ENCODE assay signal across 8 cellular contexts in the genomic region with DNA sequence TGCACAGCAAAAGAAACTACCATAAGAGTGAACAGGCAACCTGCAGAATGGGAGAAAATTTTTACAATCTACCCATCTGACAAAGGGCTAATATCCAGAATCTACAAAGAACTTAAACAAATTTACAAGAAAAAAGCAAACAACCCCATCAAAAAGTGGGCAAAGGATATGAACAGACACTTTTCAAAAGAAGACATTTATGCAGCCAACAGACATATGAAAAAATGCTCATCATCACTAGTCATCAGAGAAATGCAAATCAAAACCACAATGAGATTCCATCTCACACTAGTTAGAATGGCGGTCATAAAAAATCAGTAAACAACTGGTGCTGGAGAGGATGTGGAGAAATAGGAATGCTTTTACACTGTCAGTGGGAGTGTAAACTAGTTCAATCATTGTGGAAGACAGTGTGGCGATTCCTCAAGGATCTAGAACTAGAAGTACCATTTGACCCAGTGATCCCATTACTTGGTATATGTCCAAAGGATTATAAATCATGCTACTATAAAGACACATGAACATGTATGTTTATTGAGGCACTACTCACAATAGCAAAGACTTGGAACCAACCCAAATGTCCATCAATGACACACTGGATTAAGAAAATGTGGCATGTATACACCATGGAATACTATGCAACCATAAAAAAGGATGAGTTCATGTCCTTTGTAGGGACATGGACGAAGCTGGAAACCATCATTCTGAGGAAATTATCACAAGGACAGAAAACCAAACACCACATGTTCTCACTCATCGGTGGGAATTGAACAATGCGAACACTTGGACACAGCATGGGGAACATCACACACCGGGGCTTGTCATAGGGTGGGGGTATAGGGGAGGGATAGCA. TPM values are rescaled to one million over a fixed set of nuclear protein-coding genes. Genes with fewer than 3 reads are reported as not detected.
A peak's percentile ranks its signal among the peaks of the same experiment; 100 is the strongest.
DNase-seq lines count a peak whose midpoint lies in the region; ATAC-seq and TF ChIP-seq lines count a peak whose summit lies in the region.
"Not testable (repeated sequence)": the region's sequence is repeated elsewhere in the genome, so short reads cannot be mapped to it uniquely, and the experiment has no call there.

No MANE protein-coding gene starts in this region.

- not testable (repeated sequence) for H3K36me3 Mint-ChIP-seq in T-helper 2 cell treated with Interferon-gamma antibody and Interleukin-4, amounts not matched to agents 5 μg/mL and 100 μg/mL, for 36 hours (ENCODE audit: low read depth); activated T-helper 1 cell treated with anti-CD3 and anti-CD28 coated beads, Interleukin-12 subunit alpha, Interleukin-12 subunit beta, Interleukin-2, Interleukin-4 antibody, amounts not matched to agents 30 ng/mL and 10 ng/mL and 1 ng/mL, durations not matched to agents 14 hours and 24 hours and 36 hours (ENCODE audit: low read depth); activated naive CD8-positive, alpha-beta T cell treated with anti-CD3 and anti-CD28 coated beads, Interleukin-2, amount 50 U/mL, for 24 hours (ENCODE audit: low read depth)

- not testable (repeated sequence) for H4K91ac ChIP-seq in mesenchymal stem cell (ENCODE audit: low read length)

- H3K4ac ChIP-seq in mesenchymal stem cell (ENCODE audit: low read depth in 1 of 2, low read length in 2 of 2): not testable (repeated sequence)

- H2BK5ac ChIP-seq in mesenchymal stem cell (ENCODE audit: low read depth, low read length, poor library complexity, severe bottlenecking): not testable (repeated sequence)

- peaks cover 13% of the 10 kb centered on the region for H3K4me1 Mint-ChIP-seq in T-helper 2 cell treated with Interferon-gamma antibody and Interleukin-4, amounts not matched to agents 5 μg/mL and 100 μg/mL, for 36 hours (ENCODE audit: low read depth)
- H3K4me1 Mint-ChIP-seq in activated T-helper 1 cell treated with anti-CD3 and anti-CD28 coated beads, Interleukin-12 subunit alpha, Interleukin-12 subunit beta, Interleukin-2, Interleukin-4 antibody, amounts not matched to agents 30 ng/mL and 10 ng/mL and 1 ng/mL, durations not matched to agents 14 hours and 24 hours and 36 hours (ENCODE audit: low read depth): not testable (repeated sequence)
- peaks cover 12% of the 10 kb centered on the region for H3K4me1 Mint-ChIP-seq in activated naive CD8-positive, alpha-beta T cell treated with anti-CD3 and anti-CD28 coated beads, Interleukin-2, amount 50 U/mL, for 24 hours

- not testable (repeated sequence) for H3K9me2 ChIP-seq in GM23248 (ENCODE audit: insufficient read depth)

- not testable (repeated sequence) for H3K4me2 ChIP-seq in GM23248 (ENCODE audit: unreplicated experiment); mesenchymal stem cell (ENCODE audit: low read length, poor library complexity, severe bottlenecking)

- H2BK120ac ChIP-seq in mesenchymal stem cell (ENCODE audit: low read depth, low read length): not testable (repeated sequence)

- H4K20me1 ChIP-seq in GM23248 (ENCODE audit: insufficient read depth): not testable (repeated sequence)

- peaks cover 41% of the 10 kb centered on the region for H3F3A ChIP-seq in GM23248 (ENCODE audit: insufficient read depth)

- H3K4me3 ChIP-seq in AG09309 (ENCODE audit: control insufficient read depth, low read depth, low read length); GM23248; choroid plexus epithelial cell (ENCODE audit: low read depth, low read length); mesenchymal stem cell (ENCODE audit: insufficient read depth in 1 of 2, low read depth in 1 of 2, low read length in 2 of 2): not testable (repeated sequence)

- in situ Hi-C loops in GM23248 (cut with MboI): not testable (repeated sequence)

- H3K27ac ChIP-seq in GM23248: peak overlapping the region; percentile 24
- H3K27ac ChIP-seq in mesenchymal stem cell (ENCODE audit: low read length, poor library complexity, severe bottlenecking): not testable (repeated sequence)

- peaks cover 30% of the 10 kb centered on the region for H3K4me1 ChIP-seq in GM23248 (ENCODE audit: insufficient read depth)
- not testable (repeated sequence) for H3K4me1 ChIP-seq in mesenchymal stem cell (ENCODE audit: control insufficient read depth, insufficient read depth, low read depth, low read length)

- H3K27me3 Mint-ChIP-seq in T-helper 2 cell treated with Interferon-gamma antibody and Interleukin-4, amounts not matched to agents 5 μg/mL and 100 μg/mL, for 36 hours (ENCODE audit: low read depth); activated T-helper 1 cell treated with anti-CD3 and anti-CD28 coated beads, Interleukin-12 subunit alpha, Interleukin-12 subunit beta, Interleukin-2, Interleukin-4 antibody, amounts not matched to agents 30 ng/mL and 10 ng/mL and 1 ng/mL, durations not matched to agents 14 hours and 24 hours and 36 hours (ENCODE audit: insufficient read depth); activated naive CD8-positive, alpha-beta T cell treated with anti-CD3 and anti-CD28 coated beads, Interleukin-2, amount 50 U/mL, for 24 hours: not testable (repeated sequence)

- not testable (repeated sequence) for H3K14ac ChIP-seq in mesenchymal stem cell (ENCODE audit: low read length in 2 of 2)

- H4K8ac ChIP-seq in mesenchymal stem cell (ENCODE audit: low read length): not testable (repeated sequence)

- H3K9me3 Mint-ChIP-seq in T-helper 2 cell treated with Interferon-gamma antibody and Interleukin-4, amounts not matched to agents 5 μg/mL and 100 μg/mL, for 36 hours: peaks cover 28% of the 10 kb centered on the region
- H3K9me3 Mint-ChIP-seq in activated T-helper 1 cell treated with anti-CD3 and anti-CD28 coated beads, Interleukin-12 subunit alpha, Interleukin-12 subunit beta, Interleukin-2, Interleukin-4 antibody, amounts not matched to agents 30 ng/mL and 10 ng/mL and 1 ng/mL, durations not matched to agents 14 hours and 24 hours and 36 hours: peaks cover 17% of the 10 kb centered on the region
- peaks cover 21% of the 10 kb centered on the region for H3K9me3 Mint-ChIP-seq in activated naive CD8-positive, alpha-beta T cell treated with anti-CD3 and anti-CD28 coated beads, Interleukin-2, amount 50 U/mL, for 24 hours

- H3K36me3 ChIP-seq in GM23248 (ENCODE audit: low read depth); mesenchymal stem cell (ENCODE audit: control insufficient read depth in 1 of 2, insufficient read depth in 2 of 2, low read depth in 1 of 2, low read length in 2 of 2): not testable (repeated sequence)

- not testable (repeated sequence) for TF ChIP-seq CTCF in AG09309 (IDR thresholded peaks at IDR 0.05; ENCODE audit: control insufficient read depth, insufficient read depth, low read depth, low read length, missing control alignments); choroid plexus epithelial cell (conservative IDR thresholded peaks at IDR 0.05; ENCODE audit: low read depth, low read length)

- peak overlapping the region; percentile 42 for H3K27ac Mint-ChIP-seq in T-helper 2 cell treated with Interferon-gamma antibody and Interleukin-4, amounts not matched to agents 5 μg/mL and 100 μg/mL, for 36 hours
- H3K27ac Mint-ChIP-seq in activated T-helper 1 cell treated with anti-CD3 and anti-CD28 coated beads, Interleukin-12 subunit alpha, Interleukin-12 subunit beta, Interleukin-2, Interleukin-4 antibody, amounts not matched to agents 30 ng/mL and 10 ng/mL and 1 ng/mL, durations not matched to agents 14 hours and 24 hours and 36 hours: peak overlapping the region; percentile 22
- peak overlapping the region; percentile 50 for H3K27ac Mint-ChIP-seq in activated naive CD8-positive, alpha-beta T cell treated with anti-CD3 and anti-CD28 coated beads, Interleukin-2, amount 50 U/mL, for 24 hours

- not testable (repeated sequence) for H2BK15ac ChIP-seq in mesenchymal stem cell (ENCODE audit: low read depth, poor library complexity, severe bottlenecking)

- peak overlapping the region; percentile 22 for H3K4me3 Mint-ChIP-seq in T-helper 2 cell treated with Interferon-gamma antibody and Interleukin-4, amounts not matched to agents 5 μg/mL and 100 μg/mL, for 36 hours
- not testable (repeated sequence) for H3K4me3 Mint-ChIP-seq in activated T-helper 1 cell treated with anti-CD3 and anti-CD28 coated beads, Interleukin-12 subunit alpha, Interleukin-12 subunit beta, Interleukin-2, Interleukin-4 antibody, amounts not matched to agents 30 ng/mL and 10 ng/mL and 1 ng/mL, durations not matched to agents 14 hours and 24 hours and 36 hours; activated naive CD8-positive, alpha-beta T cell treated with anti-CD3 and anti-CD28 coated beads, Interleukin-2, amount 50 U/mL, for 24 hours

- not testable (repeated sequence) for H2BK12ac ChIP-seq in mesenchymal stem cell (ENCODE audit: low read length in 2 of 2)

- intact Hi-C loops in activated T-helper 1 cell treated with anti-CD3 and anti-CD28 coated beads, Interleukin-12 subunit alpha, Interleukin-12 subunit beta, Interleukin-2, Interleukin-4 antibody, amounts not matched to agents 30 ng/mL and 10 ng/mL and 1 ng/mL, durations not matched to agents 14 hours and 24 hours and 36 hours (cut with micrococcal nuclease): loop anchor here (5.0 kb wide), 1 partner anchor 213 kb away; no protein-coding TSS in a partner anchor

- not testable (repeated sequence) for H3K79me1 ChIP-seq in mesenchymal stem cell (replicated peaks; ENCODE audit: low read length, poor library complexity, severe bottlenecking)

- not testable (repeated sequence) for H3K79me2 ChIP-seq in GM23248 (ENCODE audit: insufficient read depth)

- WGBS in GM23248 (ENCODE audit: low coverage in 1 of 2, low lambda C conversion rate in 2 of 2, missing lambda C conversion rate in 2 of 2), 2 experiments: 59% methylated on average over 6 of the region's 6 CpGs
- WGBS in mesenchymal stem cell: 33% methylated on average over 1 of the region's 6 CpGs

- H3K9ac ChIP-seq in GM23248; mesenchymal stem cell (ENCODE audit: low read length): not testable (repeated sequence)

- not testable (repeated sequence) for H3K27me3 ChIP-seq in GM23248 (replicated peaks; ENCODE audit: insufficient read depth); mesenchymal stem cell (ENCODE audit: control insufficient read depth in 1 of 2, insufficient read depth in 1 of 2, low read length in 2 of 2)

- H3K18ac ChIP-seq in mesenchymal stem cell (ENCODE audit: low read depth in 1 of 2, low read length in 2 of 2): not testable (repeated sequence)

- peak; percentile 29 for DNase-seq in AG09309 (ENCODE audit: low read depth)
- DNase-seq in GM23248: peak; percentile 55
- peak; percentile 89 for DNase-seq in M059J (ENCODE audit: low read depth)
- not testable (repeated sequence) for DNase-seq in T-helper 2 cell treated with Interferon-gamma antibody and Interleukin-4, amounts not matched to agents 5 μg/mL and 100 μg/mL, for 36 hours (ENCODE audit: low spot score); activated T-helper 1 cell treated with anti-CD3 and anti-CD28 coated beads, Interleukin-12 subunit alpha, Interleukin-12 subunit beta, Interleukin-2, Interleukin-4 antibody, amounts not matched to agents 30 ng/mL and 10 ng/mL and 1 ng/mL, durations not matched to agents 14 hours and 24 hours and 36 hours (ENCODE audit: low spot score); activated naive CD8-positive, alpha-beta T cell treated with anti-CD3 and anti-CD28 coated beads, Interleukin-2, amount 50 U/mL, for 24 hours
- DNase-seq in choroid plexus epithelial cell (ENCODE audit: low read depth): peak; percentile 31
- DNase-seq in mesenchymal stem cell: peak; percentile 74

- not testable (repeated sequence) for H3K9me3 ChIP-seq in GM23248 (ENCODE audit: low read depth); mesenchymal stem cell (ENCODE audit: control insufficient read depth, low read length)

- H2AFZ ChIP-seq in GM23248; mesenchymal stem cell (ENCODE audit: low read depth, low read length): not testable (repeated sequence)

- H3K23ac ChIP-seq in mesenchymal stem cell (ENCODE audit: low read length in 2 of 2): not testable (repeated sequence)

- not testable (repeated sequence) for ATAC-seq in activated naive CD8-positive, alpha-beta T cell treated with anti-CD3 and anti-CD28 coated beads, Interleukin-2, amount 50 U/mL, for 24 hours

- not testable (repeated sequence) for H2AK5ac ChIP-seq in mesenchymal stem cell (ENCODE audit: low read length, severe bottlenecking)

RNA-seq across cellular contexts. Expression of gene CCDC71L, which starts 53.9 kb away (rescaled TPM):
- 77.6 and 124 TPM in 2 replicates for total RNA-seq in GM23248 (2014; rRNA removed; shearing (Covaris generic))
- 23.1 and 29.8 TPM in 2 replicates for polyA plus RNA-seq in GM23248 (2016; fragmentation: Nextera tagmentation; extraction: Ambion mirVana)
- 202 and 220 TPM in 2 replicates for total RNA-seq in M059J (2014; rRNA removed; shearing (Covaris generic))
- total RNA-seq in activated T-helper 1 cell treated with anti-CD3 and anti-CD28 coated beads, Interleukin-12 subunit alpha, Interleukin-12 subunit beta, Interleukin-2, Interleukin-4 antibody, amounts not matched to agents 30 ng/mL and 10 ng/mL and 1 ng/mL, durations not matched to agents 14 hours and 24 hours and 36 hours: 17.9 and 19.0 TPM in 2 replicates
- polyA plus RNA-seq in mesenchymal stem cell (2013, experiment 1 of 2): 24.1 TPM
- polyA plus RNA-seq in mesenchymal stem cell (2013, experiment 2 of 2): 29.2 TPM
